ENCODE assay signal across 9 cellular contexts in the genomic region with DNA sequence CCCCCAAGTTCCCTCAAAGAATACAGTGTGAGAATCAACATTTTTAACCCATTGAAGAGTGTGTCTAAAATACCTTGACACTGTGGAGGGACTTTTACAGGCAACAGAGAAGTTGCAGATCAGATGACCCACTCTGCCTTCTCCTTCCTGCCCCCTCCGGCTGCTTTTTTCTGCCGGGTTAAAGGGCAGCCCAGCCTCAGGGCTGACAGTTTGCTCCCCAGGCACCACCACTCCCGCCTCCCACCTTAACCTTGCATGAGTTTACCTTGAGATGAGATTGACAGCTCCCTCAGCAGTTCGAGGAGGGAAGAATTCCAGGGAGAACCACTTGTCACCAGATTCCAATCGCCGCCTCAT. TPM values are rescaled to one million over a fixed set of nuclear protein-coding genes. Genes with fewer than 3 reads are reported as not detected.
DNase-seq lines count a peak whose midpoint lies in the region; TF ChIP-seq lines count a peak whose summit lies in the region.
"Had no signal": no experiment of that assay in that cellular context is flagged by ENCODE, and none has a peak within 500 bp of the region (broad histone marks: within the 10 kb centered on the region; RNA-seq: fewer than 3 reads in every experiment).

No MANE protein-coding gene starts in this region.

- peaks cover 0 to 57% (median 39%) of the 10 kb centered on the region in 4 donors for H3K4me1 ChIP-seq in tibial artery

- H3K9me3 Mint-ChIP-seq in activated CD4-positive, alpha-beta memory T cell treated with anti-CD3 and anti-CD28 coated beads, Interleukin-2, amount 10 ng/mL, durations not matched to agents 7 days and 5 days = no peaks in the 10 kb centered on the region
- H3K9me3 Mint-ChIP-seq in activated CD4-positive, alpha-beta memory T cell treated with anti-CD3 and anti-CD28 coated beads for 36 hours = no peaks in the 10 kb centered on the region

- H3K36me3 ChIP-seq in tibial artery = peaks cover 15 to 34% (median 23%) of the 10 kb centered on the region in 3 donors

- WGBS in lower leg skin, 2 donors = 12 to 14% methylated on average over 6 of the region's 6 CpGs

- peaks cover 32% of the 10 kb centered on the region for H3K36me3 Mint-ChIP-seq in activated CD4-positive, alpha-beta memory T cell treated with anti-CD3 and anti-CD28 coated beads, Interleukin-2, amount 10 ng/mL, durations not matched to agents 7 days and 5 days (ENCODE audit: low read depth)
- H3K36me3 Mint-ChIP-seq in activated CD4-positive, alpha-beta memory T cell treated with anti-CD3 and anti-CD28 coated beads for 36 hours = peaks cover 9% of the 10 kb centered on the region

- CTCF ChIA-PET in activated CD4-positive, alpha-beta memory T cell treated with anti-CD3 and anti-CD28 coated beads, Interleukin-2, amount 10 ng/mL, durations not matched to agents 7 days and 5 days (lab: Charles Lee) = interaction anchor here (0.8 kb wide), 1 partner anchor 9 kb away, joined by 3 read pairs; no protein-coding TSS in a partner anchor
- CTCF ChIA-PET in activated CD4-positive, alpha-beta memory T cell treated with anti-CD3 and anti-CD28 coated beads for 36 hours (lab: Charles Lee) = no interaction called here

- no peaks in the 10 kb centered on the region for H3K27me3 ChIP-seq in tibial artery

- TF ChIP-seq CTCF in cardiac fibroblast (IDR thresholded peaks at IDR 0.05; ENCODE audit: low read depth, low read length) (peak; percentile 17), lower leg skin (IDR thresholded peaks at IDR 0.05) (no peak), tibial artery (IDR thresholded peaks at IDR 0.05) (no peak), GM20000 (IDR thresholded peaks at IDR 0.05; ENCODE audit: extremely low read depth, missing control alignments) (no peak)

- DNase-seq in activated CD4-positive, alpha-beta memory T cell treated with anti-CD3 and anti-CD28 coated beads, Interleukin-2, amount 10 ng/mL, durations not matched to agents 7 days and 5 days = no peak
- DNase-seq in activated CD4-positive, alpha-beta memory T cell treated with anti-CD3 and anti-CD28 coated beads for 36 hours = no peak
- peak in 1 of 2 donors; percentile 31 for DNase-seq in cardiac fibroblast (ENCODE audit: low read depth in 2 of 2)
- DNase-seq in lower leg skin (ENCODE audit: low spot score in 2 of 2) = no peak
- DNase-seq in tibial artery = peak; percentile 59 to 74
- DNase-seq in pons (ENCODE audit: low spot score) = no peak
- no peak for DNase-seq in NCI-H2171 treated with DMSO at 0.1 percent for 48 hours (lab: John Stamatoyannopoulos, UW)
- DNase-seq in GM20000 (ENCODE audit: low spot score) = no peak

- peak overlapping the region; percentile 44 for H3K27ac Mint-ChIP-seq in activated CD4-positive, alpha-beta memory T cell treated with anti-CD3 and anti-CD28 coated beads, Interleukin-2, amount 10 ng/mL, durations not matched to agents 7 days and 5 days
- no peak overlapping the region for H3K27ac Mint-ChIP-seq in activated CD4-positive, alpha-beta memory T cell treated with anti-CD3 and anti-CD28 coated beads for 36 hours

- no peaks in the 10 kb centered on the region for H3K27me3 Mint-ChIP-seq in activated CD4-positive, alpha-beta memory T cell treated with anti-CD3 and anti-CD28 coated beads, Interleukin-2, amount 10 ng/mL, durations not matched to agents 7 days and 5 days
- no peaks in the 10 kb centered on the region for H3K27me3 Mint-ChIP-seq in activated CD4-positive, alpha-beta memory T cell treated with anti-CD3 and anti-CD28 coated beads for 36 hours

- H3K9me3 ChIP-seq in tibial artery = no peaks in the 10 kb centered on the region

- peak overlapping the region; percentile 96 for H3K4me3 Mint-ChIP-seq in activated CD4-positive, alpha-beta memory T cell treated with anti-CD3 and anti-CD28 coated beads, Interleukin-2, amount 10 ng/mL, durations not matched to agents 7 days and 5 days
- H3K4me3 Mint-ChIP-seq in activated CD4-positive, alpha-beta memory T cell treated with anti-CD3 and anti-CD28 coated beads for 36 hours = no peak overlapping the region

- intact Hi-C loops in activated CD4-positive, alpha-beta memory T cell treated with anti-CD3 and anti-CD28 coated beads for 36 hours (cut with micrococcal nuclease) = no loop called here
- intact Hi-C loops in lower leg skin (cut with DNase I; ENCODE audit: low total_unique reads) = no loop called here
- intact Hi-C loops in tibial artery (cut with DNase I; ENCODE audit: low total_unique reads) = loop anchor here (10.0 kb wide), 1 partner anchor 148 kb away; the partner anchor contains the start of genes FBXO2 and FBXO44

- peaks cover 54% of the 10 kb centered on the region for H3K4me1 Mint-ChIP-seq in activated CD4-positive, alpha-beta memory T cell treated with anti-CD3 and anti-CD28 coated beads, Interleukin-2, amount 10 ng/mL, durations not matched to agents 7 days and 5 days
- H3K4me1 Mint-ChIP-seq in activated CD4-positive, alpha-beta memory T cell treated with anti-CD3 and anti-CD28 coated beads for 36 hours (ENCODE audit: low read depth) = peaks cover 41% of the 10 kb centered on the region

- peak overlapping the region; percentile 73 to 82 for H3K4me3 ChIP-seq in cardiac fibroblast (replicated peaks in 1 of 2; ENCODE audit: low read depth in 2 of 2, low read length in 2 of 2)
- peak overlapping the region; percentile 42 for H3K4me3 ChIP-seq in lower leg skin (ENCODE audit: low read depth, poor library complexity, severe bottlenecking)
- peak overlapping the region; percentile 72 to 74 for H3K4me3 ChIP-seq in tibial artery

- TF ChIP-seq POLR2A in lower leg skin (IDR thresholded peaks at IDR 0.05) = no peak

- POLR2A ChIA-PET in activated CD4-positive, alpha-beta memory T cell treated with anti-CD3 and anti-CD28 coated beads, Interleukin-2, amount 10 ng/mL, durations not matched to agents 7 days and 5 days (lab: Charles Lee) = interaction anchor here (0.9 to 4.9 kb wide), 3 partner anchors 10 to 106 kb away, joined by 3 to 52 read pairs (median 3); no protein-coding TSS in a partner anchor
- POLR2A ChIA-PET in activated CD4-positive, alpha-beta memory T cell treated with anti-CD3 and anti-CD28 coated beads for 36 hours (lab: Charles Lee) = interaction anchor here (0.7 to 3.1 kb wide), 2 partner anchors 26 to 106 kb away, joined by 3 to 26 read pairs; no protein-coding TSS in a partner anchor

- peak overlapping the region; percentile 97 for H3K27ac ChIP-seq in tibial artery
- H3K27ac ChIP-seq: C4-2B had no signal

RNA-seq across cellular contexts. Expression of gene MTHFR, which starts 3.2 kb away (rescaled TPM):
- total RNA-seq in activated CD4-positive, alpha-beta memory T cell treated with anti-CD3 and anti-CD28 coated beads, Interleukin-2, amount 10 ng/mL, durations not matched to agents 7 days and 5 days = 10 to 100 TPM; 29.4 to 32.2 TPM
- 10 to 100 TPM; 12.8 to 13.3 TPM for total RNA-seq in activated CD4-positive, alpha-beta memory T cell treated with anti-CD3 and anti-CD28 coated beads for 36 hours
- total RNA-seq in lower leg skin = 10 to 100 TPM; 25.9 to 41.8 (median 33.0) TPM

RNA-seq across cellular contexts. Expression of gene CLCN6, which starts 3.4 kb away (rescaled TPM):
- total RNA-seq in activated CD4-positive, alpha-beta memory T cell treated with anti-CD3 and anti-CD28 coated beads, Interleukin-2, amount 10 ng/mL, durations not matched to agents 7 days and 5 days = 10 to 100 TPM; 18.8 to 19.5 TPM
- 10 to 100 TPM; 11.3 to 11.6 TPM for total RNA-seq in activated CD4-positive, alpha-beta memory T cell treated with anti-CD3 and anti-CD28 coated beads for 36 hours
- 10 to 100 TPM in 2 of 4 donors, 1 to 10 TPM in 2; 7.0 to 12.4 (median 10.9) TPM for total RNA-seq in lower leg skin

RNA-seq across cellular contexts. Expression of gene C1orf167, which starts 40.6 kb away (rescaled TPM):
- under 1 TPM in 1 of 2 experiments, not detected in 1; 0.25 TPM for total RNA-seq in activated CD4-positive, alpha-beta memory T cell treated with anti-CD3 and anti-CD28 coated beads, Interleukin-2, amount 10 ng/mL, durations not matched to agents 7 days and 5 days
- not detected for total RNA-seq in activated CD4-positive, alpha-beta memory T cell treated with anti-CD3 and anti-CD28 coated beads for 36 hours
- total RNA-seq in lower leg skin = 1 to 10 TPM in 2 of 4 donors, not detected in 2; 1.6 to 2.8 TPM

RNA-seq across cellular contexts. Expression of gene NPPA, which starts 45.0 kb away (rescaled TPM):
- total RNA-seq in activated CD4-positive, alpha-beta memory T cell treated with anti-CD3 and anti-CD28 coated beads, Interleukin-2, amount 10 ng/mL, durations not matched to agents 7 days and 5 days = not detected
- total RNA-seq in activated CD4-positive, alpha-beta memory T cell treated with anti-CD3 and anti-CD28 coated beads for 36 hours = not detected
- not detected for total RNA-seq in lower leg skin

RNA-seq across cellular contexts. Expression of gene NPPB, which starts 56.2 kb away (rescaled TPM):
- total RNA-seq in activated CD4-positive, alpha-beta memory T cell treated with anti-CD3 and anti-CD28 coated beads, Interleukin-2, amount 10 ng/mL, durations not matched to agents 7 days and 5 days = not detected
- not detected for total RNA-seq in activated CD4-positive, alpha-beta memory T cell treated with anti-CD3 and anti-CD28 coated beads for 36 hours
- not detected for total RNA-seq in lower leg skin

Comparison
In these comparisons a context has a peak if more than half of its experiments do, and no peak if none do; other contexts are left out.
1. DNase-seq: peak in tibial artery (2 of 2); none in activated CD4-positive, alpha-beta memory T cell treated with anti-CD3 and anti-CD28 coated beads, Interleukin-2, amount 10 ng/mL, durations not matched to agents 7 days and 5 days (single experiment), activated CD4-positive, alpha-beta memory T cell treated with anti-CD3 and anti-CD28 coated beads for 36 hours (single experiment), lower leg skin (0 of 2), pons (single experiment), NCI-H2171 treated with DMSO at 0.1 percent for 48 hours (single experiment) and GM20000 (single experiment).
2. Peak in every context shown above with its lines, with median percentiles within 50 percentile points of each other: H3K4me3 ChIP-seq.